Comparison of ENCODE assay signal across 29 cellular contexts in genomic region chr2:27492557-27492956, GRCh38. TPM values are rescaled to one million over a fixed set of nuclear protein-coding genes. Genes with fewer than 3 reads are reported as not detected.
"Had no signal": no experiment of that assay in that cellular context is flagged by ENCODE, and none has a peak within 500 bp of the region (broad histone marks: within the 10 kb centered on the region; RNA-seq: fewer than 3 reads in every experiment).

No MANE protein-coding gene starts in this region.

- H3K27ac Mint-ChIP-seq: activated naive CD8-positive, alpha-beta T cell treated with anti-CD3 and anti-CD28 coated beads, Interleukin-2, amount 10 ng/mL, durations not matched to agents 7 days and 5 days; endodermal cell; stimulated activated naive CD8-positive, alpha-beta T cell treated with anti-CD3 and anti-CD28 coated beads, Interleukin-15, Interleukin-2, amounts not matched to agents 100 ng/mL and 50 ng/mL, for 24 hours; type B pancreatic cell had no signal

- H3K27me3 ChIP-seq: uterus had no signal

- ATAC-seq: activated CD4-positive, CD25-positive, alpha-beta regulatory T cell treated with anti-CD3 and anti-CD28 coated beads, Interleukin-2, amount 50 U/mL, for 24 hours; esophagus mucosa; heart right ventricle; left lobe of liver; lower lobe of right lung; natural killer cell; sciatic nerve had no signal

- H3K36me3 Mint-ChIP-seq: activated naive CD8-positive, alpha-beta T cell treated with anti-CD3 and anti-CD28 coated beads, Interleukin-2, amount 10 ng/mL, durations not matched to agents 7 days and 5 days; natural killer cell; type B pancreatic cell had no signal

- H3K4me3 ChIP-seq: heart right ventricle, lower lobe of right lung, skin epidermis, uterus had no signal

- DNase-seq: activated CD4-positive, alpha-beta T cell treated with anti-CD3 and anti-CD28 coated beads for 48 hours; activated CD4-positive, alpha-beta T cell treated with anti-CD3 and anti-CD28 coated beads, Interleukin-2, amount 50 U/mL, for 48 hours; activated CD8-positive, alpha-beta memory T cell treated with anti-CD3 and anti-CD28 coated beads for 24 hours; activated effector memory CD4-positive, alpha-beta T cell treated with Interleukin-2 at 50 U/mL for 16 hours; activated naive CD4-positive, alpha-beta T cell treated with Interleukin-2 at 50 U/mL for 16 hours; activated naive CD8-positive, alpha-beta T cell treated with anti-CD3 and anti-CD28 coated beads, Interleukin-2, amount 10 ng/mL, durations not matched to agents 7 days and 5 days; amniotic stem cell; caudate nucleus; endodermal cell; foreskin fibroblast; heart right ventricle; kidney glomerular epithelial cell; lower lobe of right lung; mesenchymal stem cell; natural killer cell; stimulated activated CD4-positive, alpha-beta T cell treated with anti-CD3 and anti-CD28 coated beads, Interleukin-12 subunit alpha, Interleukin-12 subunit beta, amount 100 ng/mL, for 4 hours; stimulated activated CD4-positive, alpha-beta T cell treated with anti-CD3 and anti-CD28 coated beads, Interleukin-4, amount 100 ng/mL, for 1 hour; uterus had no signal

- H3K9me3 ChIP-seq: heart right ventricle, lower lobe of right lung, neutrophil, uterus had no signal

- H3K27ac ChIP-seq: heart right ventricle, lower lobe of right lung, neutrophil, skin epidermis, uterus had no signal

- H3K9me3 Mint-ChIP-seq: activated naive CD8-positive, alpha-beta T cell treated with anti-CD3 and anti-CD28 coated beads, Interleukin-2, amount 10 ng/mL, durations not matched to agents 7 days and 5 days; endodermal cell; natural killer cell; stimulated activated naive CD8-positive, alpha-beta T cell treated with anti-CD3 and anti-CD28 coated beads, Interleukin-15, Interleukin-2, amounts not matched to agents 100 ng/mL and 50 ng/mL, for 24 hours; type B pancreatic cell had no signal

- H3K4me3 Mint-ChIP-seq: activated naive CD8-positive, alpha-beta T cell treated with anti-CD3 and anti-CD28 coated beads, Interleukin-2, amount 10 ng/mL, durations not matched to agents 7 days and 5 days; stimulated activated naive CD8-positive, alpha-beta T cell treated with anti-CD3 and anti-CD28 coated beads, Interleukin-15, Interleukin-2, amounts not matched to agents 100 ng/mL and 50 ng/mL, for 24 hours had no signal

- H3K36me3 ChIP-seq: heart right ventricle, lower lobe of right lung, neutrophil, uterus had no signal

RNA-seq across cellular contexts. Expression of gene FNDC4, which starts 2.4 kb away (rescaled TPM):
- total RNA-seq: activated naive CD8-positive, alpha-beta T cell treated with anti-CD3 and anti-CD28 coated beads, Interleukin-2, amount 10 ng/mL, durations not matched to agents 7 days and 5 days; natural killer cell had no signal

RNA-seq across cellular contexts. Expression of gene GCKR, which starts 4.1 kb away (rescaled TPM):
- total RNA-seq: activated naive CD8-positive, alpha-beta T cell treated with anti-CD3 and anti-CD28 coated beads, Interleukin-2, amount 10 ng/mL, durations not matched to agents 7 days and 5 days; astrocyte; natural killer cell; osteocyte had no signal

RNA-seq across cellular contexts. Expression of gene KRTCAP3, which starts 50.4 kb away (rescaled TPM):
- total RNA-seq: glomerular endothelial cell had no signal
